ENCODE assay signal across 8 cellular contexts in the genomic region with DNA sequence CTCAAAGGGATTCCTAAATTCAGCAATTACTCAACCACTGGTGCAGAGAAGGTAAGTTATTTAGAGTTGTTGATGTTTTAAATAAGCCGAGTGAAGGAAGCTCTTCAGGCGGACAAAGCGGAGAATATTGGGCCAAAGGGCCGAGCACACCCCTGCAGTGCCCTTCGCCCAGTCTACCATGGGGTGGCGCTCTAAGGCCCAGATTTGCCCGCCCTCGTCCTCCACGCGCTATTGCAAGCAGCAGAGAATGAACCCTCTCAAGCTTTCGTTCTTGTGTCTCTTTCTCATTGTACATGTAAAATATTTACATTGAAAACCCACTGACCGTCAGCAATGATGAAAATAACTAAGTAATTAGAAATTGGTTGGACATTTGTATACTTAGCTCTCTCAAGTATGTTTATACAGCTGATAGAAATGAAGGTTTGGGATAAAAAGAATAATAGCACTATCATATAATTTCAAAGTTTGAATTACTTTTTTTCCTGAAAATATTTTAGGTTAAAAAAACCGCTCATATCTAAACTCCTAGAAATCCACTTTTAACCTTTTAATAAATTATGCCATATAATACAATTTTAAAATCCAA.
A peak's percentile ranks its signal among the peaks of the same experiment; 100 is the strongest.
DNase-seq lines count a peak whose midpoint lies in the region; ATAC-seq and TF ChIP-seq lines count a peak whose summit lies in the region.

No MANE protein-coding gene starts in this region.

- no peaks in the 10 kb centered on the region for H3K9me3 Mint-ChIP-seq in endothelial cell (ENCODE audit: unreplicated experiment)

- ATAC-seq in HG02642 (IDR thresholded peaks at IDR 0.05; ENCODE audit: poor library complexity, unreplicated experiment) (peak; percentile 67), mucosa of descending colon (peak; percentile 51)

- no peaks in the 10 kb centered on the region for H3K4me1 ChIP-seq in OCI-LY1 (ENCODE audit: insufficient read depth, low read length, severe bottlenecking)
- H3K4me1 ChIP-seq in mucosa of descending colon (ENCODE audit: low read depth): no peaks in the 10 kb centered on the region

- no peak overlapping the region for H3K4me3 Mint-ChIP-seq in endothelial cell (ENCODE audit: unreplicated experiment)

- DNase-seq in SIG-M5 treated with dmso at 0.1 percent for 504 hours (lab: John Stamatoyannopoulos, UW; ENCODE audit: unreplicated experiment): peak; percentile 0
- DNase-seq in SIG-M5 (lab: John Stamatoyannopoulos, UW): no peak
- DNase-seq in endothelial cell (ENCODE audit: low spot score): peak; percentile 91
- DNase-seq in mucosa of descending colon: peak; percentile 11 to 36 (median 26)
- no peak for DNase-seq in NCI-H774 (lab: John Stamatoyannopoulos, UW)
- DNase-seq in COR-L47 (lab: John Stamatoyannopoulos, UW): no peak

- no peaks in the 10 kb centered on the region for H3K36me3 Mint-ChIP-seq in endothelial cell (ENCODE audit: low read depth, unreplicated experiment)

- H3K9ac ChIP-seq in OCI-LY1 (ENCODE audit: low read length): no peak overlapping the region

- no peaks in the 10 kb centered on the region for H3K27me3 ChIP-seq in OCI-LY1 (ENCODE audit: insufficient read depth, low read length)

- H3F3A ChIP-seq in OCI-LY1 (ENCODE audit: insufficient read depth, low read length): no peaks in the 10 kb centered on the region

- peaks cover 24% of the 10 kb centered on the region for H3K4me1 Mint-ChIP-seq in endothelial cell (ENCODE audit: unreplicated experiment)

- H3K79me2 ChIP-seq in OCI-LY1 (ENCODE audit: insufficient read depth, low read length): no peaks in the 10 kb centered on the region

- H4K20me1 ChIP-seq in OCI-LY1 (ENCODE audit: insufficient read depth, low read length): no peaks in the 10 kb centered on the region

- H3K27ac Mint-ChIP-seq in endothelial cell (ENCODE audit: unreplicated experiment): no peak overlapping the region

- H3K27ac ChIP-seq in OCI-LY1 (ENCODE audit: low read depth, low read length, poor library complexity, severe bottlenecking): no peak overlapping the region

- H3K9me3 ChIP-seq in OCI-LY1 (ENCODE audit: low read length) (no peaks in the 10 kb centered on the region), mucosa of descending colon (no peaks in the 10 kb centered on the region)

- no peak overlapping the region for H2AFZ ChIP-seq in OCI-LY1 (ENCODE audit: low read length)

- TF ChIP-seq CTCF in OCI-LY1 (IDR thresholded peaks at IDR 0.05; ENCODE audit: low read length): peak; percentile 75
- peak; percentile 84 for TF ChIP-seq CTCF in endothelial cell (IDR thresholded peaks at IDR 0.05; ENCODE audit: unreplicated experiment)
- no peak for TF ChIP-seq CTCF in mucosa of descending colon (IDR thresholded peaks at IDR 0.05)

- intact Hi-C loops in mucosa of descending colon (cut with DNase I, micrococcal nuclease): no loop called here

- no peaks in the 10 kb centered on the region for H3K9me2 ChIP-seq in OCI-LY1 (ENCODE audit: low read depth, low read length)

- H3K27me3 Mint-ChIP-seq in endothelial cell (ENCODE audit: unreplicated experiment): no peaks in the 10 kb centered on the region

- H3K36me3 ChIP-seq in OCI-LY1 (ENCODE audit: insufficient read depth, low read length) (no peaks in the 10 kb centered on the region), mucosa of descending colon (ENCODE audit: low read depth) (no peaks in the 10 kb centered on the region)

- no peak overlapping the region for H3K4me2 ChIP-seq in OCI-LY1 (ENCODE audit: low read length)

- H3K4me3 ChIP-seq in OCI-LY1 (ENCODE audit: low read depth, low read length, poor library complexity, severe bottlenecking) (no peak overlapping the region), mucosa of descending colon (no peak overlapping the region)

Comparison
In these comparisons a context has a peak if more than half of its experiments do, and no peak if none do; other contexts are left out.
1. DNase-seq: peak in SIG-M5 treated with dmso at 0.1 percent for 504 hours (single experiment), endothelial cell (single experiment) and mucosa of descending colon (3 of 3); none in SIG-M5 (single experiment), NCI-H774 (single experiment) and COR-L47 (single experiment).